In genomic region chr1:53063744-53064515, GRCh38 we compare ENCODE assay signal across 17 cellular contexts. TPM values are rescaled to one million over a fixed set of nuclear protein-coding genes. Genes with fewer than 3 reads are reported as not detected.
DNase-seq lines count a peak whose midpoint lies in the region; ATAC-seq, FAIRE-seq and TF ChIP-seq lines count a peak whose summit lies in the region.
"Had no signal": no experiment of that assay in that cellular context is flagged by ENCODE, and none has a peak within 500 bp of the region (broad histone marks: within the 10 kb centered on the region; RNA-seq: fewer than 3 reads in every experiment).

No MANE protein-coding gene starts in this region.

- DNase-seq in activated CD8-positive, alpha-beta memory T cell treated with anti-CD3 and anti-CD28 coated beads for 24 hours = peak; percentile 46
- DNase-seq in activated CD8-positive, alpha-beta memory T cell treated with anti-CD3 and anti-CD28 coated beads, Interleukin-2, amount 50 U/mL, for 48 hours = no peak
- DNase-seq in fibroblast of the aortic adventitia (ENCODE audit: low read depth) (no peak), tibial nerve (ENCODE audit: low spot score in 2 of 2) (no peak), dorsolateral prefrontal cortex (no peak), NCI-H1092 treated with DMSO at 0.1 percent for 48 hours (lab: John Stamatoyannopoulos, UW) (no peak), pancreas (no peak)
- DNase-seq: 8988T; activated CD4-positive, CD25-positive, alpha-beta regulatory T cell treated with anti-CD3 and anti-CD28 coated beads, Interleukin-2, amount 50 U/mL, for 72 hours; activated naive CD8-positive, alpha-beta T cell treated with anti-CD3 and anti-CD28 coated beads, Interleukin-2, amount 50 U/mL, for 24 hours; activated T-cell treated with anti-CD3 and anti-CD28 coated beads for 4 hours; erythroblast; trophoblast cell had no signal

- no peaks in the 10 kb centered on the region for H3K9me3 Mint-ChIP-seq in nephron
- H3K9me3 Mint-ChIP-seq: activated naive CD8-positive, alpha-beta T cell treated with anti-CD3 and anti-CD28 coated beads, Interleukin-2, amount 50 U/mL, for 24 hours; CD8-positive, alpha-beta T cell had no signal

- no peak for TF ChIP-seq EP300 in tibial nerve (IDR thresholded peaks at IDR 0.05)

- peaks cover 26% of the 10 kb centered on the region for H3K4me1 Mint-ChIP-seq in nephron

- no peak for ATAC-seq in pancreas
- ATAC-seq: activated naive CD8-positive, alpha-beta T cell treated with anti-CD3 and anti-CD28 coated beads, Interleukin-2, amount 50 U/mL, for 24 hours; CD8-positive, alpha-beta T cell had no signal

- no peak for TF ChIP-seq POLR2A in tibial nerve (IDR thresholded peaks at IDR 0.05)

- WGBS in tibial nerve, 2 donors = 81 to 84% methylated on average over 9 of the region's 9 CpGs
- 90 to 93% methylated on average over 9 of the region's 9 CpGs for WGBS in pancreas, 2 donors

- H3K27ac ChIP-seq in tibial nerve (peak overlapping the region; percentile 76 to 95 (median 90)), dorsolateral prefrontal cortex (no peak overlapping the region), pancreas (no peak overlapping the region)

- H3K36me3 ChIP-seq in tibial nerve = peaks cover 0 to 19% (median 0%) of the 10 kb centered on the region in 3 donors
- H3K36me3 ChIP-seq in pancreas = no peaks in the 10 kb centered on the region
- H3K36me3 ChIP-seq: prostate gland had no signal

- FAIRE-seq in pancreas (lab: Jason Lieb, UNC) = no peak

- intact Hi-C loops in dorsolateral prefrontal cortex (cut with DNase I) (no loop called here), pancreas (cut with DNase I) (no loop called here)

- H3K27me3 Mint-ChIP-seq in nephron (ENCODE audit: low read depth) = peaks cover 46% of the 10 kb centered on the region

- peak overlapping the region; percentile 73 to 81 (median 80) for H3K4me3 Mint-ChIP-seq in nephron
- H3K4me3 Mint-ChIP-seq: activated naive CD8-positive, alpha-beta T cell treated with anti-CD3 and anti-CD28 coated beads, Interleukin-2, amount 50 U/mL, for 24 hours had no signal

- H3K27me3 ChIP-seq in tibial nerve (peaks cover 0 to 14% of the 10 kb centered on the region in 2 donors), dorsolateral prefrontal cortex (peaks cover 0 to 22% (median 8%) of the 10 kb centered on the region in 45 donors), pancreas (no peaks in the 10 kb centered on the region)

- H3K27ac Mint-ChIP-seq in nephron = peak overlapping the region in 1 of 3 experiments; percentile 15
- H3K27ac Mint-ChIP-seq: activated naive CD8-positive, alpha-beta T cell treated with anti-CD3 and anti-CD28 coated beads, Interleukin-2, amount 50 U/mL, for 24 hours; CD8-positive, alpha-beta T cell had no signal

- no peaks in the 10 kb centered on the region for H3K9me3 ChIP-seq in tibial nerve
- H3K9me3 ChIP-seq in pancreas = no peaks in the 10 kb centered on the region
- H3K9me3 ChIP-seq: prostate gland had no signal

- H3K4me1 ChIP-seq in tibial nerve (peaks cover 0 to 83% (median 23%) of the 10 kb centered on the region in 4 donors), pancreas (no peaks in the 10 kb centered on the region)
- H3K4me1 ChIP-seq: prostate gland had no signal

- TF ChIP-seq CTCF in fibroblast of the aortic adventitia (IDR thresholded peaks at IDR 0.05; ENCODE audit: insufficient read depth, low read length) (no peak), nephron (IDR thresholded peaks at IDR 0.05; ENCODE audit: unreplicated experiment in 3 of 3) (no peak), tibial nerve (IDR thresholded peaks at IDR 0.05) (no peak), dorsolateral prefrontal cortex (IDR thresholded peaks at IDR 0.05 in 54 of 56, conservative IDR thresholded peaks at IDR 0.05 in 2 of 56; ENCODE audit: low read depth in 1 of 56, partially characterized antibody in 56 of 56) (no peak), pancreas (IDR thresholded peaks at IDR 0.05) (no peak)

- H3K4me3 ChIP-seq in fibroblast of the aortic adventitia (ENCODE audit: low read depth, low read length) (peak overlapping the region; percentile 81), tibial nerve (peak overlapping the region; percentile 55 to 89 (median 80)), dorsolateral prefrontal cortex (no peak overlapping the region), pancreas (no peak overlapping the region)

- no peaks in the 10 kb centered on the region for H3K36me3 Mint-ChIP-seq in nephron (ENCODE audit: low read depth)
- H3K36me3 Mint-ChIP-seq: CD8-positive, alpha-beta T cell had no signal

RNA-seq across cellular contexts. Expression of gene PODN, which starts 1.9 kb away (rescaled TPM):
- total RNA-seq in fibroblast of the aortic adventitia (ENCODE audit: low replicate concordance) = 47.5 and 176 TPM in 2 replicates
- total RNA-seq in tibial nerve = 1,000 to 10,000 TPM in 1 of 4 donors, 100 to 1,000 TPM in 3; 209 to 1,182 (median 700) TPM
- total RNA-seq in dorsolateral prefrontal cortex = 10 to 100 TPM in 8 of 120 experiments, 1 to 10 TPM in 112; 2.3 to 13.8 (median 5.2) TPM
- 10 to 100 TPM in 3 of 6 donors, 1 to 10 TPM in 3; 1.8 to 14.9 (median 7.8) TPM for total RNA-seq in pancreas
- 10 to 100 TPM in 1 of 2 donors, 1 to 10 TPM in 1; 7.5 to 14.6 TPM for polyA plus RNA-seq in pancreas
- total RNA-seq: CD8-positive, alpha-beta T cell; T-helper 2 cell treated with Interferon-gamma antibody and Interleukin-4, amounts not matched to agents 100 ng/mL and 5 ng/mL, for 36 hours had no signal

Comparison
In these comparisons a context has a peak if more than half of its experiments do, and no peak if none do; other contexts are left out.
1. H3K4me3 ChIP-seq: peak in fibroblast of the aortic adventitia (single experiment) and tibial nerve (4 of 4); none in dorsolateral prefrontal cortex (0 of 59) and pancreas (0 of 4).
2. H3K27ac ChIP-seq: peak in tibial nerve (4 of 4); none in dorsolateral prefrontal cortex (0 of 59) and pancreas (0 of 4).